Comparison of ENCODE assay signal across 18 cellular contexts in genomic region chr18:51171625-51172024, GRCh38. TPM values are rescaled to one million over a fixed set of nuclear protein-coding genes. Genes with fewer than 3 reads are reported as not detected.
DNase-seq lines count a peak whose midpoint lies in the region; ATAC-seq lines count a peak whose summit lies in the region.
"Had no signal": no experiment of that assay in that cellular context is flagged by ENCODE, and none has a peak within 500 bp of the region (broad histone marks: within the 10 kb centered on the region; RNA-seq: fewer than 3 reads in every experiment).

No MANE protein-coding gene starts in this region.

- peaks cover 2 to 6% of the 10 kb centered on the region in 2 donors for H3K36me3 Mint-ChIP-seq in activated T-cell treated with anti-CD3 and anti-CD28 coated beads, Interleukin-2, amount 50 U/mL, for 72 hours (ENCODE audit: insufficient read depth in 2 of 2)
- H3K36me3 Mint-ChIP-seq in activated naive CD8-positive, alpha-beta T cell treated with anti-CD3 and anti-CD28 coated beads for 36 hours, result peaks cover 61% of the 10 kb centered on the region

- no peak for DNase-seq in activated T-cell treated with anti-CD3 and anti-CD28 coated beads, Interleukin-2, amount 50 U/mL, for 72 hours
- no peak for DNase-seq in activated T-cell treated with anti-CD3 and anti-CD28 coated beads, Interleukin-2, amount 50 U/mL, for 48 hours
- no peak for DNase-seq in activated naive CD8-positive, alpha-beta T cell treated with anti-CD3 and anti-CD28 coated beads for 36 hours
- no peak for DNase-seq in stimulated activated naive CD8-positive, alpha-beta T cell treated with anti-CD3 and anti-CD28 coated beads, Interleukin-15, amount 100 ng/mL, for 72 hours
- DNase-seq in dedifferentiated amniotic fluid mesenchymal stem cell (ENCODE audit: extremely low spot score) (no peak), anterior cingulate cortex (lab: John Stamatoyannopoulos, UW) (no peak), NCI-H187 treated with DMSO at 0.1 percent for 48 hours (lab: John Stamatoyannopoulos, UW) (no peak)
- DNase-seq: activated CD4-positive, CD25-positive, alpha-beta regulatory T cell treated with anti-CD3 and anti-CD28 coated beads, Interleukin-2, amount 50 U/mL, for 72 hours; body of pancreas; Caco-2; dermis blood vessel endothelial cell; erythroblast; NCI-H1436 treated with DMSO at 0.1 percent for 48 hours; NCI-H2227 treated with DMSO at 0.1 percent for 48 hours had no signal

- H3K27ac Mint-ChIP-seq in activated T-cell treated with anti-CD3 and anti-CD28 coated beads, Interleukin-2, amount 50 U/mL, for 72 hours, result peak overlapping the region; percentile 100
- peak overlapping the region; percentile 98 for H3K27ac Mint-ChIP-seq in activated naive CD8-positive, alpha-beta T cell treated with anti-CD3 and anti-CD28 coated beads for 36 hours
- peak overlapping the region; percentile 93 to 98 for H3K27ac Mint-ChIP-seq in stimulated activated naive CD8-positive, alpha-beta T cell treated with anti-CD3 and anti-CD28 coated beads, Interleukin-15, amount 100 ng/mL, for 72 hours
- H3K27ac Mint-ChIP-seq: nephron had no signal

- H3K27me3 Mint-ChIP-seq in activated T-cell treated with anti-CD3 and anti-CD28 coated beads, Interleukin-2, amount 50 U/mL, for 72 hours (ENCODE audit: low read depth), result no peaks in the 10 kb centered on the region
- H3K27me3 Mint-ChIP-seq in activated naive CD8-positive, alpha-beta T cell treated with anti-CD3 and anti-CD28 coated beads for 36 hours, result no peaks in the 10 kb centered on the region
- H3K27me3 Mint-ChIP-seq in stimulated activated naive CD8-positive, alpha-beta T cell treated with anti-CD3 and anti-CD28 coated beads, Interleukin-15, amount 100 ng/mL, for 72 hours, result no peaks in the 10 kb centered on the region

- H3K4me3 Mint-ChIP-seq in activated T-cell treated with anti-CD3 and anti-CD28 coated beads, Interleukin-2, amount 50 U/mL, for 72 hours, result peak overlapping the region; percentile 77 to 93
- peak overlapping the region; percentile 32 for H3K4me3 Mint-ChIP-seq in activated naive CD8-positive, alpha-beta T cell treated with anti-CD3 and anti-CD28 coated beads for 36 hours
- peak overlapping the region; percentile 65 to 82 for H3K4me3 Mint-ChIP-seq in stimulated activated naive CD8-positive, alpha-beta T cell treated with anti-CD3 and anti-CD28 coated beads, Interleukin-15, amount 100 ng/mL, for 72 hours
- H3K4me3 Mint-ChIP-seq: nephron had no signal

- H3K9me3 Mint-ChIP-seq in activated T-cell treated with anti-CD3 and anti-CD28 coated beads, Interleukin-2, amount 50 U/mL, for 72 hours, result no peaks in the 10 kb centered on the region
- peaks cover 4% of the 10 kb centered on the region for H3K9me3 Mint-ChIP-seq in activated naive CD8-positive, alpha-beta T cell treated with anti-CD3 and anti-CD28 coated beads for 36 hours
- H3K9me3 Mint-ChIP-seq in stimulated activated naive CD8-positive, alpha-beta T cell treated with anti-CD3 and anti-CD28 coated beads, Interleukin-15, amount 100 ng/mL, for 72 hours, result no peaks in the 10 kb centered on the region
- H3K9me3 Mint-ChIP-seq: nephron had no signal

- H3K4me1 Mint-ChIP-seq in activated T-cell treated with anti-CD3 and anti-CD28 coated beads, Interleukin-2, amount 50 U/mL, for 72 hours (ENCODE audit: low read depth), result peaks cover 64% of the 10 kb centered on the region
- H3K4me1 Mint-ChIP-seq in activated naive CD8-positive, alpha-beta T cell treated with anti-CD3 and anti-CD28 coated beads for 36 hours, result peaks cover 66% of the 10 kb centered on the region
- peaks cover 62% of the 10 kb centered on the region for H3K4me1 Mint-ChIP-seq in stimulated activated naive CD8-positive, alpha-beta T cell treated with anti-CD3 and anti-CD28 coated beads, Interleukin-15, amount 100 ng/mL, for 72 hours
- H3K4me1 Mint-ChIP-seq: nephron had no signal

- peak; percentile 74 to 79 for ATAC-seq in activated T-cell treated with anti-CD3 and anti-CD28 coated beads, Interleukin-2, amount 50 U/mL, for 72 hours (replicated peaks in 1 of 2)
- peak; percentile 29 for ATAC-seq in HG02610 (IDR thresholded peaks at IDR 0.05; ENCODE audit: unreplicated experiment)
- peak; percentile 85 for ATAC-seq in stimulated activated naive CD8-positive, alpha-beta T cell treated with anti-CD3 and anti-CD28 coated beads, Interleukin-15, amount 100 ng/mL, for 72 hours
- ATAC-seq: body of pancreas, gastroesophageal sphincter, HCT116 had no signal

RNA-seq across cellular contexts. Expression of gene MEX3C, which starts 25.9 kb away (rescaled TPM):
- total RNA-seq in activated T-cell treated with anti-CD3 and anti-CD28 coated beads, Interleukin-2, amount 50 U/mL, for 72 hours, result 10 to 100 TPM; 85.0 to 94.5 TPM
- 10 to 100 TPM; 66.9 to 68.5 TPM for total RNA-seq in activated naive CD8-positive, alpha-beta T cell treated with anti-CD3 and anti-CD28 coated beads for 36 hours

Comparison
In these comparisons a context has a peak if more than half of its experiments do, and no peak if none do; other contexts are left out.
1. ATAC-seq: peak in every context shown above with its lines; median percentile 85 in stimulated activated naive CD8-positive, alpha-beta T cell treated with anti-CD3 and anti-CD28 coated beads, Interleukin-15, amount 100 ng/mL, for 72 hours; 76 in activated T-cell treated with anti-CD3 and anti-CD28 coated beads, Interleukin-2, amount 50 U/mL, for 72 hours; 29 in HG02610.
2. H3K4me3 Mint-ChIP-seq: peak in every context shown above with its lines; median percentile 85 in activated T-cell treated with anti-CD3 and anti-CD28 coated beads, Interleukin-2, amount 50 U/mL, for 72 hours; 74 in stimulated activated naive CD8-positive, alpha-beta T cell treated with anti-CD3 and anti-CD28 coated beads, Interleukin-15, amount 100 ng/mL, for 72 hours; 32 in activated naive CD8-positive, alpha-beta T cell treated with anti-CD3 and anti-CD28 coated beads for 36 hours.